In the genomic region with DNA sequence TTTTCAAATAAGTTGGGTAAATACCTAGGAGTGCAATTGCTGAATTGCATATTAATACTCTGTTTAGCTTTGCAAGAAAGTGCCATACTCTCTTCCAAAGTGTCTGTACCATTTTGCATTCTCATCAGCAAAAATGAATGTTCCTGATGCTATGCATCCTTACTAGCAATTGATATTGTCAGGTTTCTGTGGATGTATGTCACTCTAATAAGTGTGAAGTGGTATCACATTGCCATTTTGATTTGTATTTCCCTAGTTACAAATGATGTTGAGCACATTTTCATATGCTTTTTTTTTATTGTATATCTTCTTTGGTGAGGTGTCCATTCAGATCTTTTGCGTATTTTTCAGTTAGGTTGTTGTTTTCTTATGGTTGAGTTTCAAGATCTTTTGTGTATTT, we compare ENCODE assay signal across 33 cellular contexts.
"Had no signal": no experiment of that assay in that cellular context is flagged by ENCODE, and none has a peak within 500 bp of the region (broad histone marks: within the 10 kb centered on the region; RNA-seq: fewer than 3 reads in every experiment).

No MANE protein-coding gene starts in this region.

- H3K4me1 ChIP-seq: ascending aorta, body of pancreas, breast epithelium had no signal

- H3K27me3 ChIP-seq: adrenal gland, ascending aorta, body of pancreas, brain microvascular endothelial cell, breast epithelium, cardiac muscle cell had no signal

- DNase-seq: activated effector memory CD4-positive, alpha-beta T cell treated with anti-CD3 and anti-CD28 coated beads, Interleukin-2, amount 50 U/mL, for 16 hours; activated effector memory CD4-positive, alpha-beta T cell treated with Interleukin-2 at 50 U/mL for 16 hours; activated gamma-delta T cell; activated gamma-delta T cell treated with Interleukin-2 at 50 U/mL for 16 hours; activated naive CD4-positive, alpha-beta T cell; activated naive CD4-positive, alpha-beta T cell treated with anti-CD3 and anti-CD28 coated beads for 36 hours; activated naive CD4-positive, alpha-beta T cell treated with anti-CD3 and anti-CD28 coated beads, Interleukin-2, amount 10 ng/mL, durations not matched to agents 7 days and 5 days; activated naive CD4-positive, alpha-beta T cell treated with anti-CD3 and anti-CD28 coated beads, Interleukin-2, amount 50 U/mL, for 16 hours; activated naive CD4-positive, alpha-beta T cell treated with Interleukin-2 at 50 U/mL for 16 hours; activated naive CD8-positive, alpha-beta T cell treated with anti-CD3 and anti-CD28 coated beads for 36 hours; activated naive CD8-positive, alpha-beta T cell treated with anti-CD3 and anti-CD28 coated beads, Interleukin-2, amount 10 ng/mL, durations not matched to agents 7 days and 5 days; activated naive CD8-positive, alpha-beta T cell treated with anti-CD3 and anti-CD28 coated beads, Interleukin-2, amount 50 U/mL, for 24 hours; activated T-cell treated with anti-CD3 and anti-CD28 coated beads for 4 hours; activated T-cell treated with anti-CD3 and anti-CD28 coated beads, Interleukin-2, amount 50 U/mL, for 1 hour; activated T-cell treated with anti-CD3 and anti-CD28 coated beads, Interleukin-2, amount 50 U/mL, for 24 hours; activated T-cell treated with anti-CD3 and anti-CD28 coated beads, Interleukin-2, amount 50 U/mL, for 4 hours; activated T-cell treated with anti-CD3 and anti-CD28 coated beads, Interleukin-2, amount 50 U/mL, for 48 hours; activated T-cell treated with anti-CD3 and anti-CD28 coated beads, Interleukin-2, amount 50 U/mL, for 72 hours; adrenal gland; amniotic stem cell; amygdala; anterior cingulate cortex; aorta; body of pancreas; brain microvascular endothelial cell; caudate nucleus; central memory CD4-positive, alpha-beta T cell; cerebellar nuclear complex had no signal

- H3K27ac ChIP-seq: adrenal gland, ascending aorta, body of pancreas, brain microvascular endothelial cell, breast epithelium, cardiac muscle cell had no signal

- FAIRE-seq: astrocyte, bronchial epithelial cell had no signal

- H3K9me3 ChIP-seq: adrenal gland, body of pancreas had no signal

- H3K4me3 ChIP-seq: adrenal gland, ascending aorta, body of pancreas, breast epithelium, cardiac muscle cell had no signal

- H3K36me3 ChIP-seq: adrenal gland, ascending aorta, brain microvascular endothelial cell, breast epithelium, cardiac muscle cell had no signal
